Comparison of ENCODE assay signal across 8 cellular contexts in genomic region chr3:112132975-112133448, GRCh38. TPM values are rescaled to one million over a fixed set of nuclear protein-coding genes. Genes with fewer than 3 reads are reported as not detected.
DNase-seq lines count a peak whose midpoint lies in the region; FAIRE-seq and TF ChIP-seq lines count a peak whose summit lies in the region.

GCSAM (minus strand) TSS chr3:112133248; CDS start chr3:112133120, 128 bp downstream.

- no peaks in the 10 kb centered on the region for H3K79me1 ChIP-seq in H9 (ENCODE audit: insufficient read depth, low read depth, low read length, poor library complexity, severe bottlenecking)

- no peak within 1 kb of the TSS for H3K9ac ChIP-seq in H9 (ENCODE audit: extremely low read depth, insufficient read length, low read length)

- H2AFZ ChIP-seq in H9 (ENCODE audit: low read length) = no peak within 1 kb of the TSS

- peak within 1 kb of the TSS in 1 of 3 experiments; percentile 7; a peak in 1 of 7 replicates for H3K27ac Mint-ChIP-seq in H9
- no peak within 1 kb of the TSS for H3K27ac Mint-ChIP-seq in mesothelial cell of epicardium

- 0 out of 2 replicates have a peak, but pooled peaks cover 2% of the 10 kb centered on the region for H3K4me1 ChIP-seq in H9 (ENCODE audit: insufficient read depth, low read length)

- H4K91ac ChIP-seq in H9 (ENCODE audit: insufficient read length, low read depth, low read length) = no peak within 1 kb of the TSS

- H3K4me2 ChIP-seq in H9 (ENCODE audit: insufficient read depth, insufficient read length, low read length) = no peak within 1 kb of the TSS

- TF ChIP-seq CTCF in H9 (conservative IDR thresholded peaks at IDR 0.05) (no peak), mesothelial cell of epicardium (IDR thresholded peaks at IDR 0.05; ENCODE audit: unreplicated experiment) (no peak)

- peak; percentile 100 for FAIRE-seq in GM12892 (lab: Jason Lieb, UNC)

- H3K4me1 Mint-ChIP-seq in H9 (peaks cover 35 to 50% of the 10 kb centered on the region in 2 experiments), mesothelial cell of epicardium (peaks cover 58% of the 10 kb centered on the region)

- H3K9me3 ChIP-seq in H9 (ENCODE audit: control insufficient read depth, low read depth, low read length) = no peaks in the 10 kb centered on the region

- no peak within 1 kb of the TSS for H3K27ac ChIP-seq in H9 (ENCODE audit: insufficient read length, low read depth, low read length)
- H3K27ac ChIP-seq in substantia nigra (ENCODE audit: low read depth, low read length, poor library complexity, severe bottlenecking) = no peak within 1 kb of the TSS

- no peak within 1 kb of the TSS for H4K5ac ChIP-seq in H9 (ENCODE audit: insufficient read length, low read depth, low read length)

- no peak within 1 kb of the TSS for H2BK12ac ChIP-seq in H9 (ENCODE audit: insufficient read length, low read depth, low read length)

- H3K14ac ChIP-seq in H9 (ENCODE audit: insufficient read depth, low read length) = no peak within 1 kb of the TSS; the same call in 1 of the 2 replicates

- no peak within 1 kb of the TSS for H3K4ac ChIP-seq in H9 (ENCODE audit: low read depth, low read length)

- no peaks in the 10 kb centered on the region for H3K27me3 Mint-ChIP-seq in H9 (ENCODE audit: low read depth)
- no peaks in the 10 kb centered on the region for H3K27me3 Mint-ChIP-seq in mesothelial cell of epicardium (ENCODE audit: low read depth)

- no peak within 1 kb of the TSS for H3T11ph ChIP-seq in H9 (ENCODE audit: low read length)

- H4K20me1 ChIP-seq in H9 (ENCODE audit: control insufficient read depth, insufficient read depth, insufficient read length) = no peaks in the 10 kb centered on the region

- DNase-seq in GM12892 (ENCODE audit: insufficient read length) (no peak), H9 (no peak), NCI-H1436 treated with DMSO at 0.1 percent for 48 hours (lab: John Stamatoyannopoulos, UW) (peak; percentile 59), activated T-helper 1 cell treated with Interleukin-2 at 50 U/mL for 16 hours (ENCODE audit: low read depth) (peak; percentile 39), mesothelial cell of epicardium (ENCODE audit: low spot score in 2 of 2, unreplicated experiment in 2 of 2) (no peak), substantia nigra (lab: John Stamatoyannopoulos, UW) (peak in 39 of 49 donors; percentile 4 to 66 (median 23)), NCI-H2196 treated with DMSO at 0.1 percent for 48 hours (lab: John Stamatoyannopoulos, UW; ENCODE audit: unreplicated experiment) (no peak), DMS79 (lab: John Stamatoyannopoulos, UW) (no peak)

- H2BK20ac ChIP-seq in H9 (ENCODE audit: low read depth, low read length, poor library complexity, severe bottlenecking) = no peak within 1 kb of the TSS

- no peaks in the 10 kb centered on the region for H3K23me2 ChIP-seq in H9 (ENCODE audit: insufficient read length, low read depth, low read length, poor library complexity, severe bottlenecking)

- H3K9me3 Mint-ChIP-seq in H9 (no peaks in the 10 kb centered on the region), mesothelial cell of epicardium (no peaks in the 10 kb centered on the region)

- H2BK120ac ChIP-seq in H9 (ENCODE audit: low read depth, low read length, poor library complexity, severe bottlenecking) = no peak within 1 kb of the TSS

- H2BK15ac ChIP-seq in H9 (ENCODE audit: low read depth, low read length) = no peak within 1 kb of the TSS

- peak within 1 kb of the TSS; percentile 29 for H3K18ac ChIP-seq in H9 (ENCODE audit: insufficient read length, low read depth, low read length)

- no peak within 1 kb of the TSS for H3K56ac ChIP-seq in H9 (ENCODE audit: insufficient read length, low read depth, low read length)

- H2BK5ac ChIP-seq in H9 (ENCODE audit: insufficient read length, low read length) = no peak within 1 kb of the TSS

- no peak within 1 kb of the TSS for H2AK5ac ChIP-seq in H9 (ENCODE audit: insufficient read length, low read length)

- no CpG with 5 or more reads among the region's 5 CpGs for WGBS in H9 (ENCODE audit: extremely low coverage, insufficient read length, low lambda C conversion rate)

- H3K4me3 Mint-ChIP-seq in H9 (no peak within 1 kb of the TSS), mesothelial cell of epicardium (peak within 1 kb of the TSS; percentile 17)

- peak; percentile 93 for TF ChIP-seq POLR2A in GM12892 (IDR thresholded peaks at IDR 0.05; ENCODE audit: low read depth, low read length)

- no peaks in the 10 kb centered on the region for H3K27me3 ChIP-seq in H9 (ENCODE audit: insufficient read depth, low read length)

- H4K8ac ChIP-seq in H9 (replicated peaks; ENCODE audit: insufficient read length, low read depth, low read length) = no peak within 1 kb of the TSS

- H3K36me3 Mint-ChIP-seq in H9 (ENCODE audit: insufficient read depth in 1 of 3, low read depth in 3 of 3) = no peaks in the 10 kb centered on the region; a peak in 1 of 7 replicates
- no peaks in the 10 kb centered on the region for H3K36me3 Mint-ChIP-seq in mesothelial cell of epicardium

- H3K79me2 ChIP-seq in H9 (ENCODE audit: insufficient read depth, low read length) = no peaks in the 10 kb centered on the region

- H3K23ac ChIP-seq in H9 (ENCODE audit: insufficient read length, low read depth, low read length) = peak within 1 kb of the TSS; percentile 41

RNA-seq across cellular contexts. Expression of gene GCSAM, which starts in this region (rescaled TPM):
- polyA plus RNA-seq in GM12892 (2012; ENCODE audit: missing spikeins) = 273 TPM
- total RNA-seq in H9 (2021) = not detected in 2 replicates
- 0.67 to 1.2 TPM (median 0.93 TPM) in 3 replicates for total RNA-seq in mesothelial cell of epicardium

Comparison
In these comparisons a context has a peak if more than half of its experiments do, and no peak if none do; other contexts are left out.
1. DNase-seq: peak in NCI-H1436 treated with DMSO at 0.1 percent for 48 hours (single experiment), activated T-helper 1 cell treated with Interleukin-2 at 50 U/mL for 16 hours (single experiment) and substantia nigra (39 of 49); none in GM12892 (single experiment), H9 (single experiment), mesothelial cell of epicardium (0 of 2), NCI-H2196 treated with DMSO at 0.1 percent for 48 hours (single experiment) and DMS79 (single experiment).